ENCODE assay signal across 7 cellular contexts in genomic region chr20:25294459-25295385, GRCh38.
DNase-seq lines count a peak whose midpoint lies in the region; ATAC-seq and TF ChIP-seq lines count a peak whose summit lies in the region.

No MANE protein-coding gene starts in this region.

- no peaks in the 10 kb centered on the region for H3K27me3 ChIP-seq in KMS-11 (ENCODE audit: insufficient read depth, low read depth)

- in situ Hi-C loops in astrocyte of the cerebellum (cut with HindIII; ENCODE audit: low sequenced_read_pairs): no loop called here

- ATAC-seq in GM18502 (IDR thresholded peaks at IDR 0.05; ENCODE audit: poor library complexity, unreplicated experiment): peak; percentile 31
- ATAC-seq in GM18858 (IDR thresholded peaks at IDR 0.05; ENCODE audit: unreplicated experiment): no peak

- H3K79me2 ChIP-seq in KMS-11 (ENCODE audit: insufficient read depth, low read depth): no peaks in the 10 kb centered on the region

- peak overlapping the region; percentile 94 for H3K27ac ChIP-seq in KMS-11

- no peak overlapping the region for H2AFZ ChIP-seq in KMS-11 (ENCODE audit: low read depth)

- H3K4me1 ChIP-seq in KMS-11 (ENCODE audit: low read depth, poor library complexity, severe bottlenecking): peaks cover 74% of the 10 kb centered on the region

- H3K4me2 ChIP-seq in KMS-11: peak overlapping the region; percentile 82

- DNase-seq in T-helper 9 cell: peak; percentile 26
- DNase-seq in astrocyte of the cerebellum (ENCODE audit: low read depth): no peak
- DNase-seq in iPS-NIHi11 (ENCODE audit: low spot score): peak; percentile 94
- DNase-seq in stimulated activated CD4-positive, alpha-beta T cell treated with anti-CD3 and anti-CD28 coated beads, Interleukin-15, amount 100 ng/mL, for 24 hours: peak; percentile 68

- H4K20me1 ChIP-seq in KMS-11 (ENCODE audit: insufficient read depth): no peaks in the 10 kb centered on the region

- no peaks in the 10 kb centered on the region for H3K36me3 ChIP-seq in KMS-11 (ENCODE audit: insufficient read depth)

- peak overlapping the region; percentile 55; the same call in 1 of the 2 replicates for H3K9ac ChIP-seq in KMS-11

- no peak overlapping the region for H3K4me3 ChIP-seq in KMS-11 (IDR thresholded peaks at IDR 0.05; ENCODE audit: insufficient read depth, low read depth, low read length)
- H3K4me3 ChIP-seq in astrocyte of the cerebellum (ENCODE audit: low read depth, low read length): no peak overlapping the region

- peak; percentile 82 for TF ChIP-seq CTCF in KMS-11 (conservative IDR thresholded peaks at IDR 0.05; ENCODE audit: low read depth, low read length)
- peak; percentile 96 for TF ChIP-seq CTCF in astrocyte of the cerebellum (IDR thresholded peaks at IDR 0.05; ENCODE audit: low read depth, low read length, missing control alignments)
